1 cellular context compared by ENCODE assay signal in genomic region chr2:137968477-137969417, GRCh38.
A peak's percentile ranks its signal among the peaks of the same experiment; 100 is the strongest.
TF ChIP-seq lines count a peak whose summit lies in the region.

No MANE protein-coding gene starts in this region.

TF ChIP-seq in HepG2, 621 proteins besides CTCF, POLR2A, EP300 and RAD21 (continued from another document):
- TF ChIP-seq HNF1A (IDR thresholded peaks at IDR 0.05; ENCODE audit: low read depth) (no peak), HNF1A (CRISPR knock-in tag; IDR thresholded peaks at IDR 0.05; ENCODE audit: borderline replicate concordance) (peak; percentile 46; the same call in 1 of the 2 replicates), SKIL (CRISPR knock-in tag; IDR thresholded peaks at IDR 0.05; ENCODE audit: borderline replicate concordance) (no peak), EEA1 (CRISPR knock-in tag; IDR thresholded peaks at IDR 0.05; ENCODE audit: borderline replicate concordance) (no peak)
